In genomic region chr3:157082305-157082981, GRCh38 we compare ENCODE assay signal across 11 cellular contexts.
DNase-seq lines count a peak whose midpoint lies in the region; ATAC-seq and TF ChIP-seq lines count a peak whose summit lies in the region.
"Had no signal": no experiment of that assay in that cellular context is flagged by ENCODE, and none has a peak within 500 bp of the region (broad histone marks: within the 10 kb centered on the region; RNA-seq: fewer than 3 reads in every experiment).

No MANE protein-coding gene starts in this region.

- H3K4me3 ChIP-seq in GM23248 (no peak overlapping the region), fibroblast of mammary gland (ENCODE audit: control insufficient read depth, low read depth, low read length) (no peak overlapping the region), retinal pigment epithelial cell (ENCODE audit: low read length) (no peak overlapping the region), Karpas-422 (ENCODE audit: low read length) (no peak overlapping the region)
- H3K4me3 ChIP-seq: body of pancreas, lung had no signal

- H3K9ac ChIP-seq in GM23248 (peak overlapping the region; percentile 70), Karpas-422 (ENCODE audit: low read length) (no peak overlapping the region)

- no peaks in the 10 kb centered on the region for H3K36me3 ChIP-seq in GM23248 (ENCODE audit: low read depth)
- H3K36me3 ChIP-seq in Karpas-422 (ENCODE audit: insufficient read depth, low read length) = no peaks in the 10 kb centered on the region

- peaks cover 23 to 39% of the 10 kb centered on the region in 2 donors for H3K4me1 Mint-ChIP-seq in stimulated activated naive B cell treated with anti-CD40 and anti-IgM and Interleukin-4, amounts not matched to agents 10 μg/mL and 1 μg/mL and 100 μg/mL, for 72 hours

- DNase-seq in GM23248 = peak; percentile 95
- peak; percentile 32 for DNase-seq in SK-N-DZ (ENCODE audit: low spot score)
- peak; percentile 93 for DNase-seq in fibroblast of mammary gland (ENCODE audit: low read depth)
- DNase-seq in retinal pigment epithelial cell (ENCODE audit: low read depth) = peak; percentile 78
- no peak for DNase-seq in dermis blood vessel endothelial cell
- DNase-seq in stimulated activated naive B cell treated with anti-CD40 and anti-IgM and Interleukin-4, amounts not matched to agents 10 μg/mL and 1 μg/mL and 100 μg/mL, for 72 hours = no peak
- DNase-seq in Karpas-422 = no peak
- DNase-seq: NCI-H1092 treated with DMSO at 0.1 percent for 48 hours had no signal

- H3K36me3 Mint-ChIP-seq in stimulated activated naive B cell treated with anti-CD40 and anti-IgM and Interleukin-4, amounts not matched to agents 10 μg/mL and 1 μg/mL and 100 μg/mL, for 72 hours = no peaks in the 10 kb centered on the region

- H3K27ac ChIP-seq in GM23248 (peak overlapping the region; percentile 79), Karpas-422 (ENCODE audit: low read length) (no peak overlapping the region)

- in situ Hi-C loops in GM23248 (cut with MboI) = loop anchor here (10.0 to 25.0 kb wide), 3 partner anchors 398 to 945 kb away; no protein-coding TSS in a partner anchor

- H3K27me3 Mint-ChIP-seq in stimulated activated naive B cell treated with anti-CD40 and anti-IgM and Interleukin-4, amounts not matched to agents 10 μg/mL and 1 μg/mL and 100 μg/mL, for 72 hours = no peaks in the 10 kb centered on the region

- TF ChIP-seq CTCF in fibroblast of mammary gland (conservative IDR thresholded peaks at IDR 0.05; ENCODE audit: control insufficient read depth, insufficient read depth, low read depth, low read length) (no peak), retinal pigment epithelial cell (conservative IDR thresholded peaks at IDR 0.05; ENCODE audit: low read depth, low read length) (no peak)

- H3K4me3 Mint-ChIP-seq in stimulated activated naive B cell treated with anti-CD40 and anti-IgM and Interleukin-4, amounts not matched to agents 10 μg/mL and 1 μg/mL and 100 μg/mL, for 72 hours = no peak overlapping the region

- H3F3A ChIP-seq in GM23248 (ENCODE audit: insufficient read depth) = peaks cover 31% of the 10 kb centered on the region

- H4K20me1 ChIP-seq in GM23248 (ENCODE audit: insufficient read depth) (no peaks in the 10 kb centered on the region), Karpas-422 (ENCODE audit: insufficient read depth, low read depth, low read length) (no peaks in the 10 kb centered on the region)

- no peak overlapping the region for H3K27ac Mint-ChIP-seq in stimulated activated naive B cell treated with anti-CD40 and anti-IgM and Interleukin-4, amounts not matched to agents 10 μg/mL and 1 μg/mL and 100 μg/mL, for 72 hours

- H3K79me2 ChIP-seq in GM23248 (ENCODE audit: insufficient read depth) (no peaks in the 10 kb centered on the region), Karpas-422 (ENCODE audit: low read length) (no peaks in the 10 kb centered on the region)

- 0 out of 2 replicates have a peak overlapping the region, but pooled peaks have one; percentile 17 for H2AFZ ChIP-seq in GM23248
- no peak overlapping the region for H2AFZ ChIP-seq in Karpas-422 (ENCODE audit: low read length)

- H3K4me1 ChIP-seq in GM23248 (ENCODE audit: insufficient read depth) (peaks cover 41% of the 10 kb centered on the region), Karpas-422 (ENCODE audit: low read length) (peaks cover 8% of the 10 kb centered on the region)

- H3K9me3 Mint-ChIP-seq in stimulated activated naive B cell treated with anti-CD40 and anti-IgM and Interleukin-4, amounts not matched to agents 10 μg/mL and 1 μg/mL and 100 μg/mL, for 72 hours = no peaks in the 10 kb centered on the region

- H3K9me2 ChIP-seq in GM23248 (ENCODE audit: insufficient read depth) (no peaks in the 10 kb centered on the region), Karpas-422 (replicated peaks; ENCODE audit: insufficient read depth, low read length) (no peaks in the 10 kb centered on the region)

- H3K27me3 ChIP-seq in GM23248 (replicated peaks; ENCODE audit: insufficient read depth) (no peaks in the 10 kb centered on the region), Karpas-422 (ENCODE audit: low read length) (no peaks in the 10 kb centered on the region)
- H3K27me3 ChIP-seq: body of pancreas had no signal

- H3K4me2 ChIP-seq in GM23248 (ENCODE audit: unreplicated experiment) (peak overlapping the region; percentile 38), Karpas-422 (ENCODE audit: low read depth, low read length, poor library complexity, severe bottlenecking) (no peak overlapping the region)

- H3K9me3 ChIP-seq in GM23248 (ENCODE audit: low read depth) (no peaks in the 10 kb centered on the region), Karpas-422 (ENCODE audit: low read length) (no peaks in the 10 kb centered on the region)
- H3K9me3 ChIP-seq: body of pancreas had no signal

- 40 to 48% methylated on average over 11 of the region's 11 CpGs for WGBS in GM23248 (ENCODE audit: low coverage in 1 of 2, low lambda C conversion rate in 2 of 2, missing lambda C conversion rate in 2 of 2), 2 experiments

- ATAC-seq in stimulated activated naive B cell treated with anti-CD40 and anti-IgM and Interleukin-4, amounts not matched to agents 10 μg/mL and 1 μg/mL and 100 μg/mL, for 72 hours (replicated peaks) = no peak
- ATAC-seq in GM21825 (IDR thresholded peaks at IDR 0.05; ENCODE audit: unreplicated experiment) = no peak

Comparison
In these comparisons a context has a peak if more than half of its experiments do, and no peak if none do; other contexts are left out.
1. DNase-seq: peak in GM23248 (single experiment), SK-N-DZ (single experiment), fibroblast of mammary gland (single experiment) and retinal pigment epithelial cell (single experiment); none in dermis blood vessel endothelial cell (single experiment), stimulated activated naive B cell treated with anti-CD40 and anti-IgM and Interleukin-4, amounts not matched to agents 10 μg/mL and 1 μg/mL and 100 μg/mL, for 72 hours (single experiment) and Karpas-422 (single experiment).